ENCODE assay signal across 25 cellular contexts in genomic region chr11:18235394-18235926, GRCh38. TPM values are rescaled to one million over a fixed set of nuclear protein-coding genes. Genes with fewer than 3 reads are reported as not detected.
"Had no signal": no experiment of that assay in that cellular context is flagged by ENCODE, and none has a peak within 500 bp of the region (broad histone marks: within the 10 kb centered on the region; RNA-seq: fewer than 3 reads in every experiment).

No MANE protein-coding gene starts in this region.

- H3K4me3 ChIP-seq: colonic mucosa, gastrocnemius medialis, mucosa of descending colon, ovary, psoas muscle, spleen, thoracic aorta, upper lobe of right lung had no signal

- FAIRE-seq: endometrium, keratinocyte had no signal

- H3K4me1 ChIP-seq: colonic mucosa, gastrocnemius medialis, psoas muscle, spleen, upper lobe of right lung had no signal

- ATAC-seq: activated CD8-positive, alpha-beta T cell treated with anti-CD3 and anti-CD28 coated beads, Interleukin-2, amount 10 ng/mL, durations not matched to agents 7 days and 5 days; activated naive CD8-positive, alpha-beta T cell treated with anti-CD3 and anti-CD28 coated beads, Interleukin-2, amount 50 U/mL, for 24 hours; gastrocnemius medialis; left ventricle myocardium superior; mucosa of descending colon; psoas muscle; sciatic nerve; stimulated activated naive B cell treated with anti-CD40 and anti-IgM and Interleukin-4, amounts not matched to agents 10 μg/mL and 1 μg/mL and 100 μg/mL, for 72 hours; upper lobe of right lung had no signal

- H3K9me3 ChIP-seq: colonic mucosa, gastrocnemius medialis, mucosa of descending colon, ovary, psoas muscle, spleen, thoracic aorta, upper lobe of right lung had no signal

- H3K27ac ChIP-seq: colonic mucosa, gastrocnemius medialis, ovary, psoas muscle, spleen, thoracic aorta, upper lobe of right lung had no signal

- H3K36me3 ChIP-seq: colonic mucosa, gastrocnemius medialis, ovary, spleen, thoracic aorta, upper lobe of right lung had no signal

- DNase-seq: activated CD4-positive, alpha-beta T cell treated with anti-CD3 and anti-CD28 coated beads for 48 hours; activated CD4-positive, CD25-positive, alpha-beta regulatory T cell; activated CD8-positive, alpha-beta T cell treated with anti-CD3 and anti-CD28 coated beads, Interleukin-2, amount 10 ng/mL, durations not matched to agents 7 days and 5 days; activated naive CD4-positive, alpha-beta T cell treated with anti-CD3 and anti-CD28 coated beads for 36 hours; activated naive CD8-positive, alpha-beta T cell treated with anti-CD3 and anti-CD28 coated beads, Interleukin-2, amount 50 U/mL, for 24 hours; activated T-cell treated with anti-CD3 and anti-CD28 coated beads, Interleukin-2, amount 50 U/mL, for 24 hours; anterior cingulate cortex; central memory CD4-positive, alpha-beta T cell; colonic mucosa; gastrocnemius medialis; head of caudate nucleus; left ventricle myocardium superior; mucosa of descending colon; naive B cell; ovary; psoas muscle; spleen; stimulated activated naive B cell treated with anti-CD40 and anti-IgM and Interleukin-4, amounts not matched to agents 10 μg/mL and 1 μg/mL and 100 μg/mL, for 72 hours; T1000; upper lobe of right lung had no signal

- H3K27me3 ChIP-seq: colonic mucosa, gastrocnemius medialis, ovary had no signal

RNA-seq across cellular contexts. Expression of gene SAA4, which starts 1.1 kb away (rescaled TPM):
- total RNA-seq: activated CD8-positive, alpha-beta T cell treated with anti-CD3 and anti-CD28 coated beads, Interleukin-2, amount 10 ng/mL, durations not matched to agents 7 days and 5 days; activated naive CD4-positive, alpha-beta T cell treated with anti-CD3 and anti-CD28 coated beads for 36 hours; left ventricle myocardium superior; mucosa of descending colon; sciatic nerve; spleen; thoracic aorta; upper lobe of right lung had no signal
- polyA plus RNA-seq: esophagus, keratinocyte, ovary had no signal

RNA-seq across cellular contexts. Expression of gene SAA2, which starts 13.0 kb away (rescaled TPM):
- total RNA-seq: activated CD8-positive, alpha-beta T cell treated with anti-CD3 and anti-CD28 coated beads, Interleukin-2, amount 10 ng/mL, durations not matched to agents 7 days and 5 days; activated naive CD4-positive, alpha-beta T cell treated with anti-CD3 and anti-CD28 coated beads for 36 hours had no signal

RNA-seq across cellular contexts. Expression of gene SAA1, which starts 30.6 kb away (rescaled TPM):
- total RNA-seq: activated CD8-positive, alpha-beta T cell treated with anti-CD3 and anti-CD28 coated beads, Interleukin-2, amount 10 ng/mL, durations not matched to agents 7 days and 5 days; activated naive CD4-positive, alpha-beta T cell treated with anti-CD3 and anti-CD28 coated beads for 36 hours had no signal
